ENCODE assay signal across 11 cellular contexts in the genomic region with DNA sequence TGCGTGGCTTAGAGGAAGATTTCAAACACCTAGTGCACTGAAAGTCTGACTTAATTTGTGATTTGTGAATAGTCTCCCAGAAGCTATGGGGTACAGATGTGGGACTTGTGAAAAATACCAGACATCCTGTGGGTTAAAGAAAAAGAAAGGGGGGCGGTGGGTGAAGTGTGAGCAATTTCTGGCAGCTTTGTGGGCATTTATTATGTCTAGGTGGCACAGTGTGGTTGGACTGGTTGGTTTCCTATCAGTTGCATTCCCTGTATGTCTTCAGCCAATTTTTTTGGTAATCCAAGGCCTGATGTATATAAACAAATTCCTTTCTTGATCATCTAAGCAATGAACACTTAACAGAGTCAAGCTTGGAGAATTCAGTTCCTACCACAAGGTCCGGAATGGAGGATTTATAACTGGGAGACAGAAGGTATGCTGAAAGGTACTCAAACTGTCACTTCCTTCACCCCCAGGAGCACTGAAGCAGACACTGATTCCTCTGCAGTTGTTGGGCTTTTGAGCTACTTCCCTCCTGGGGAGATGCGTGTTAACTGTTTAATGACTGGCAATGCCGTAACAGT.
DNase-seq lines count a peak whose midpoint lies in the region; ATAC-seq lines count a peak whose summit lies in the region.
"Had no signal": no experiment of that assay in that cellular context is flagged by ENCODE, and none has a peak within 500 bp of the region (broad histone marks: within the 10 kb centered on the region; RNA-seq: fewer than 3 reads in every experiment).

No MANE protein-coding gene starts in this region.

- no peaks in the 10 kb centered on the region for H3K9me3 Mint-ChIP-seq in activated CD4-positive, alpha-beta T cell treated with anti-CD3 and anti-CD28 coated beads, Interleukin-2, amount 10 ng/mL, durations not matched to agents 7 days and 5 days
- H3K9me3 Mint-ChIP-seq in stimulated activated memory B cell treated with anti-CD40 and anti-IgM and Interleukin-4, amounts not matched to agents 10 μg/mL and 1 μg/mL and 100 μg/mL, for 72 hours = no peaks in the 10 kb centered on the region

- POLR2A ChIA-PET in activated CD4-positive, alpha-beta T cell treated with anti-CD3 and anti-CD28 coated beads, Interleukin-2, amount 10 ng/mL, durations not matched to agents 7 days and 5 days (lab: Charles Lee) = no interaction called here

- no peaks in the 10 kb centered on the region for H3K9me3 ChIP-seq in SJSA1 (replicated peaks)
- H3K9me3 ChIP-seq: adrenal gland had no signal

- H3K4me1 Mint-ChIP-seq in activated CD4-positive, alpha-beta T cell treated with anti-CD3 and anti-CD28 coated beads, Interleukin-2, amount 10 ng/mL, durations not matched to agents 7 days and 5 days = peaks cover 8% of the 10 kb centered on the region
- peaks cover 7% of the 10 kb centered on the region for H3K4me1 Mint-ChIP-seq in stimulated activated memory B cell treated with anti-CD40 and anti-IgM and Interleukin-4, amounts not matched to agents 10 μg/mL and 1 μg/mL and 100 μg/mL, for 72 hours

- CTCF ChIA-PET in activated CD4-positive, alpha-beta T cell treated with anti-CD3 and anti-CD28 coated beads, Interleukin-2, amount 10 ng/mL, durations not matched to agents 7 days and 5 days (lab: Charles Lee) = no interaction called here

- no peaks in the 10 kb centered on the region for H3K27me3 Mint-ChIP-seq in activated CD4-positive, alpha-beta T cell treated with anti-CD3 and anti-CD28 coated beads, Interleukin-2, amount 10 ng/mL, durations not matched to agents 7 days and 5 days
- no peaks in the 10 kb centered on the region for H3K27me3 Mint-ChIP-seq in stimulated activated memory B cell treated with anti-CD40 and anti-IgM and Interleukin-4, amounts not matched to agents 10 μg/mL and 1 μg/mL and 100 μg/mL, for 72 hours

- no peaks in the 10 kb centered on the region for H3K36me3 ChIP-seq in SJSA1
- H3K36me3 ChIP-seq: adrenal gland had no signal

- H3K4me3 Mint-ChIP-seq in activated CD4-positive, alpha-beta T cell treated with anti-CD3 and anti-CD28 coated beads, Interleukin-2, amount 10 ng/mL, durations not matched to agents 7 days and 5 days = no peak overlapping the region
- no peak overlapping the region for H3K4me3 Mint-ChIP-seq in stimulated activated memory B cell treated with anti-CD40 and anti-IgM and Interleukin-4, amounts not matched to agents 10 μg/mL and 1 μg/mL and 100 μg/mL, for 72 hours

- H3K27me3 ChIP-seq in SJSA1 (replicated peaks) = no peaks in the 10 kb centered on the region
- H3K27me3 ChIP-seq: adrenal gland had no signal

- ATAC-seq in stimulated activated memory B cell treated with anti-CD40 and anti-IgM and Interleukin-4, amounts not matched to agents 10 μg/mL and 1 μg/mL and 100 μg/mL, for 72 hours = peak; percentile 43
- ATAC-seq in GM21786 (IDR thresholded peaks at IDR 0.05; ENCODE audit: unreplicated experiment) (no peak), GM18511 (IDR thresholded peaks at IDR 0.05; ENCODE audit: unreplicated experiment) (no peak), GM18498 (IDR thresholded peaks at IDR 0.05; ENCODE audit: unreplicated experiment) (no peak)

- H3K4me3 ChIP-seq in SJSA1 = no peak overlapping the region
- H3K4me3 ChIP-seq: adrenal gland had no signal

- no peaks in the 10 kb centered on the region for H3K36me3 Mint-ChIP-seq in activated CD4-positive, alpha-beta T cell treated with anti-CD3 and anti-CD28 coated beads, Interleukin-2, amount 10 ng/mL, durations not matched to agents 7 days and 5 days (ENCODE audit: low read depth)
- H3K36me3 Mint-ChIP-seq in stimulated activated memory B cell treated with anti-CD40 and anti-IgM and Interleukin-4, amounts not matched to agents 10 μg/mL and 1 μg/mL and 100 μg/mL, for 72 hours = peaks cover 6% of the 10 kb centered on the region

- H3K27ac Mint-ChIP-seq in activated CD4-positive, alpha-beta T cell treated with anti-CD3 and anti-CD28 coated beads, Interleukin-2, amount 10 ng/mL, durations not matched to agents 7 days and 5 days = no peak overlapping the region
- no peak overlapping the region for H3K27ac Mint-ChIP-seq in stimulated activated memory B cell treated with anti-CD40 and anti-IgM and Interleukin-4, amounts not matched to agents 10 μg/mL and 1 μg/mL and 100 μg/mL, for 72 hours

- H3K4me1 ChIP-seq in SJSA1 (replicated peaks) = peaks cover 21% of the 10 kb centered on the region
- H3K4me1 ChIP-seq: adrenal gland had no signal

- H3K27ac ChIP-seq in SJSA1 = peak overlapping the region; percentile 51
- H3K27ac ChIP-seq: adrenal gland had no signal

- DNase-seq in activated CD4-positive, alpha-beta T cell treated with anti-CD3 and anti-CD28 coated beads for 48 hours = peak; percentile 11
- DNase-seq in activated CD4-positive, alpha-beta T cell treated with anti-CD3 and anti-CD28 coated beads, Interleukin-2, amount 10 ng/mL, durations not matched to agents 7 days and 5 days = no peak
- DNase-seq in SJSA1 (ENCODE audit: low read depth in 1 of 2, low spot score in 2 of 2) = peak; percentile 48 to 73
- peak; percentile 74 for DNase-seq in iPS-NIHi7 (ENCODE audit: extremely low spot score)
- DNase-seq: adrenal gland, dermis blood vessel endothelial cell, NCI-H524 treated with DMSO at 0.1 percent for 48 hours had no signal
